Comparison of ENCODE assay signal across 30 cellular contexts in genomic region chr9:31873717-31874116, GRCh38.
"Had no signal": no experiment of that assay in that cellular context is flagged by ENCODE, and none has a peak within 500 bp of the region (broad histone marks: within the 10 kb centered on the region; RNA-seq: fewer than 3 reads in every experiment).

No MANE protein-coding gene starts in this region.

- H3K9me3 ChIP-seq: neutrophil, pancreas, prostate gland, right lobe of liver, testis, transverse colon, upper lobe of right lung, uterus had no signal

- DNase-seq: naive thymus-derived CD4-positive, alpha-beta T cell; natural killer cell; nucleus accumbens; pancreas; right cardiac atrium; right lobe of liver; spleen; stimulated activated CD4-positive, alpha-beta T cell treated with anti-CD3 and anti-CD28 coated beads, Interleukin-12 subunit alpha, Interleukin-12 subunit beta, amount 100 ng/mL, for 4 hours; stimulated activated CD4-positive, alpha-beta T cell treated with anti-CD3 and anti-CD28 coated beads, Interleukin-1b, Interleukin-23, amount 100 ng/mL, for 48 hours; stimulated activated CD4-positive, alpha-beta T cell treated with anti-CD3 and anti-CD28 coated beads, Interleukin-4, amount 100 ng/mL, for 1 hour; stimulated activated CD4-positive, alpha-beta T cell treated with anti-CD3 and anti-CD28 coated beads, Interleukin-4, amount 100 ng/mL, for 4 hours; stimulated activated CD8-positive, alpha-beta memory T cell treated with anti-CD3 and anti-CD28 coated beads, Interleukin-4, amount 100 ng/mL, for 48 hours; stimulated activated naive CD4-positive, alpha-beta T cell; stimulated activated naive CD8-positive, alpha-beta T cell treated with anti-CD3 and anti-CD28 coated beads, Interleukin-15, amount 100 ng/mL, for 72 hours; stimulated activated naive CD8-positive, alpha-beta T cell treated with anti-CD3 and anti-CD28 coated beads, Interleukin-15, Interleukin-2, amounts not matched to agents 100 U/mL and 50 U/mL, for 24 hours; substantia nigra; testis; tibial artery; transverse colon; upper lobe of right lung; uterus had no signal

- H3K4me2 ChIP-seq: smooth muscle cell had no signal

- H3K27ac Mint-ChIP-seq: naive thymus-derived CD4-positive, alpha-beta T cell; natural killer cell; nephron; stimulated activated memory B cell treated with anti-CD40 and anti-IgM and Interleukin-4, amounts not matched to agents 10 μg/mL and 1 μg/mL and 100 μg/mL, for 72 hours; stimulated activated naive CD8-positive, alpha-beta T cell treated with anti-CD3 and anti-CD28 coated beads, Interleukin-15, amount 100 ng/mL, for 72 hours; type B pancreatic cell had no signal

- H3K4me3 Mint-ChIP-seq: naive thymus-derived CD4-positive, alpha-beta T cell; natural killer cell; nephron; neural crest cell; stimulated activated memory B cell treated with anti-CD40 and anti-IgM and Interleukin-4, amounts not matched to agents 10 μg/mL and 1 μg/mL and 100 μg/mL, for 72 hours; stimulated activated naive CD8-positive, alpha-beta T cell treated with anti-CD3 and anti-CD28 coated beads, Interleukin-15, amount 100 ng/mL, for 72 hours; type B pancreatic cell had no signal

- H3K4me3 ChIP-seq: pancreas, prostate gland, right lobe of liver, skin epidermis, smooth muscle cell, spleen, suprapubic skin, testis, tibial artery, transverse colon, upper lobe of right lung, uterus had no signal

- H3K27me3 Mint-ChIP-seq: stimulated activated memory B cell treated with anti-CD40 and anti-IgM and Interleukin-4, amounts not matched to agents 10 μg/mL and 1 μg/mL and 100 μg/mL, for 72 hours; stimulated activated naive CD8-positive, alpha-beta T cell treated with anti-CD3 and anti-CD28 coated beads, Interleukin-15, amount 100 ng/mL, for 72 hours; type B pancreatic cell had no signal

- ATAC-seq: naive thymus-derived CD4-positive, alpha-beta T cell; natural killer cell; pancreas; right cardiac atrium; right lobe of liver; stimulated activated memory B cell treated with anti-CD40 and anti-IgM and Interleukin-4, amounts not matched to agents 10 μg/mL and 1 μg/mL and 100 μg/mL, for 72 hours; stimulated activated naive CD8-positive, alpha-beta T cell treated with anti-CD3 and anti-CD28 coated beads, Interleukin-15, amount 100 ng/mL, for 72 hours; stimulated activated naive CD8-positive, alpha-beta T cell treated with anti-CD3 and anti-CD28 coated beads, Interleukin-15, Interleukin-2, amounts not matched to agents 100 U/mL and 50 U/mL, for 24 hours; upper lobe of right lung had no signal

- H3K9me3 Mint-ChIP-seq: neural crest cell, type B pancreatic cell had no signal

- H3K27me3 ChIP-seq: neutrophil, pancreas, right lobe of liver, spleen, suprapubic skin, testis, tibial artery, transverse colon, upper lobe of right lung, uterus had no signal

- H3K36me3 Mint-ChIP-seq: naive thymus-derived CD4-positive, alpha-beta T cell; stimulated activated memory B cell treated with anti-CD40 and anti-IgM and Interleukin-4, amounts not matched to agents 10 μg/mL and 1 μg/mL and 100 μg/mL, for 72 hours; type B pancreatic cell had no signal

- H3K4me1 Mint-ChIP-seq: natural killer cell; nephron; neural crest cell; stimulated activated memory B cell treated with anti-CD40 and anti-IgM and Interleukin-4, amounts not matched to agents 10 μg/mL and 1 μg/mL and 100 μg/mL, for 72 hours; stimulated activated naive CD8-positive, alpha-beta T cell treated with anti-CD3 and anti-CD28 coated beads, Interleukin-15, amount 100 ng/mL, for 72 hours had no signal

- H3K36me3 ChIP-seq: neutrophil, pancreas, prostate gland, right lobe of liver, spleen, suprapubic skin, tibial artery, transverse colon, upper lobe of right lung, uterus had no signal

- H3K27ac ChIP-seq: neutrophil, pancreas, prostate gland, right lobe of liver, skin epidermis, spleen, suprapubic skin, testis, tibial artery, transverse colon, upper lobe of right lung, uterus had no signal

- H3K4me1 ChIP-seq: pancreas, prostate gland, right lobe of liver, spleen, suprapubic skin, testis, tibial artery, transverse colon, upper lobe of right lung, uterus had no signal
